Comparison of ENCODE assay signal across 9 cellular contexts in genomic region chr7:98836811-98837631, GRCh38. TPM values are rescaled to one million over a fixed set of nuclear protein-coding genes. Genes with fewer than 3 reads are reported as not detected.
DNase-seq lines count a peak whose midpoint lies in the region; ATAC-seq and TF ChIP-seq lines count a peak whose summit lies in the region.
"Had no signal": no experiment of that assay in that cellular context is flagged by ENCODE, and none has a peak within 500 bp of the region (broad histone marks: within the 10 kb centered on the region; RNA-seq: fewer than 3 reads in every experiment).

No MANE protein-coding gene starts in this region.

- no peak overlapping the region for H3K4me3 ChIP-seq in fibroblast of villous mesenchyme (ENCODE audit: low read depth, low read length)
- no peak overlapping the region for H3K4me3 ChIP-seq in esophagus muscularis mucosa

- H3K36me3 ChIP-seq in esophagus muscularis mucosa: no peaks in the 10 kb centered on the region

- in situ Hi-C loops in SK-MEL-5 (cut with HindIII; ENCODE audit: low pct_unique_long_range_greater_than_20kb, low sequenced_read_pairs): no loop called here

- H3K9me3 ChIP-seq in esophagus muscularis mucosa: no peaks in the 10 kb centered on the region

- no peak for TF ChIP-seq EP300 in esophagus muscularis mucosa (IDR thresholded peaks at IDR 0.05)

- H3K27ac ChIP-seq in esophagus muscularis mucosa (replicated peaks in 1 of 4): no peak overlapping the region

- DNase-seq in SIG-M5 treated with dmso at 0.1 percent for 504 hours (lab: John Stamatoyannopoulos, UW; ENCODE audit: unreplicated experiment) (peak; percentile 25), SIG-M5 (lab: John Stamatoyannopoulos, UW) (no peak), M059J (ENCODE audit: low read depth) (peak; percentile 43), SK-MEL-5 (ENCODE audit: low read depth, low spot score) (peak; percentile 63), fibroblast of villous mesenchyme (ENCODE audit: low read depth) (peak; percentile 19), esophagus muscularis mucosa (ENCODE audit: extremely low spot score) (no peak)
- peak; percentile 8 to 33 for DNase-seq in stimulated activated CD4-positive, alpha-beta T cell treated with anti-CD3 and anti-CD28 coated beads, Interleukin-4, amount 100 ng/mL, for 48 hours (ENCODE audit: low read depth in 2 of 2)

- no peak for TF ChIP-seq POLR2A in esophagus muscularis mucosa (IDR thresholded peaks at IDR 0.05; ENCODE audit: low read depth)

- intact Hi-C loops in esophagus muscularis mucosa (cut with DNase I): no loop called here

- 31% methylated on average over 8 of the region's 10 CpGs for WGBS in esophagus muscularis mucosa

- TF ChIP-seq CTCF in fibroblast of villous mesenchyme (IDR thresholded peaks at IDR 0.05; ENCODE audit: insufficient read depth, low read depth, low read length): peak; percentile 70
- TF ChIP-seq CTCF in esophagus muscularis mucosa (IDR thresholded peaks at IDR 0.05): peak in 1 of 3 experiments; percentile 25

- ATAC-seq in HG02610 (IDR thresholded peaks at IDR 0.05; ENCODE audit: unreplicated experiment): no peak

- H3K4me1 ChIP-seq in esophagus muscularis mucosa: peaks cover 0 to 3% (median 0%) of the 10 kb centered on the region in 4 donors

- H3K27me3 ChIP-seq in esophagus muscularis mucosa: peaks cover 0 to 50% (median 0%) of the 10 kb centered on the region in 4 donors

RNA-seq across cellular contexts. Expression of gene TMEM130, which starts 32.8 kb away (rescaled TPM):
- total RNA-seq in M059J (2014; rRNA removed; shearing (Covaris generic)): 0.37 and 6.2 TPM in 2 replicates
- not detected in 2 replicates for total RNA-seq in SK-MEL-5 (2014; rRNA removed; shearing (Covaris generic))
- polyA plus RNA-seq in SK-MEL-5 (2015; cell fraction: cytosol; rRNA removed): not detected in 2 replicates
- not detected in 2 replicates for polyA plus RNA-seq in SK-MEL-5 (2015; cell fraction: nucleus; rRNA removed)
- 1.3 and 1.9 TPM in 2 replicates for total RNA-seq in fibroblast of villous mesenchyme
- total RNA-seq in esophagus muscularis mucosa: 1 to 10 TPM in 1 of 4 donors, under 1 TPM in 3; 0.57 to 2.3 (median 0.87) TPM
- total RNA-seq: activated naive CD4-positive, alpha-beta T cell treated with anti-CD3 and anti-CD28 coated beads, Interleukin-2, amount 50 U/mL, for 72 hours had no signal

RNA-seq across cellular contexts. Expression of gene TRRAP, which starts 41.3 kb away (rescaled TPM):
- 8.9 and 25.4 TPM in 2 replicates for total RNA-seq in M059J (2014; rRNA removed; shearing (Covaris generic))
- 11.9 and 15.5 TPM in 2 replicates for total RNA-seq in SK-MEL-5 (2014; rRNA removed; shearing (Covaris generic))
- polyA plus RNA-seq in SK-MEL-5 (2015; cell fraction: cytosol; rRNA removed): 33.7 and 44.3 TPM in 2 replicates
- 40.1 and 46.9 TPM in 2 replicates for polyA plus RNA-seq in SK-MEL-5 (2015; cell fraction: nucleus; rRNA removed)
- total RNA-seq in fibroblast of villous mesenchyme: 18.7 and 20.3 TPM in 2 replicates
- total RNA-seq in esophagus muscularis mucosa: 10 to 100 TPM; 22.9 to 38.0 (median 29.7) TPM

Comparison
In these comparisons a context has a peak if more than half of its experiments do, and no peak if none do; other contexts are left out.
1. DNase-seq: peak in SIG-M5 treated with dmso at 0.1 percent for 504 hours (single experiment), M059J (single experiment), SK-MEL-5 (single experiment), fibroblast of villous mesenchyme (single experiment) and stimulated activated CD4-positive, alpha-beta T cell treated with anti-CD3 and anti-CD28 coated beads, Interleukin-4, amount 100 ng/mL, for 48 hours (2 of 2); none in SIG-M5 (single experiment) and esophagus muscularis mucosa (single experiment).